ENCODE assay signal across 1 cellular context in genomic region chr7:135920478-135920877, GRCh38.
TF ChIP-seq lines count a peak whose summit lies in the region.

No MANE protein-coding gene starts in this region.

TF ChIP-seq in GM12878, 131 proteins besides CTCF, POLR2A, EP300 and RAD21 (continued from another document):
- no peak for TF ChIP-seq E2F4 (IDR thresholded peaks at IDR 0.05; ENCODE audit: low read depth, low read length)
- TF ChIP-seq RAD51 (IDR thresholded peaks at IDR 0.05): no peak
- TF ChIP-seq SPI1 (IDR thresholded peaks at IDR 0.05; ENCODE audit: borderline replicate concordance, insufficient read depth, low read depth, low read length): peak; percentile 53; the same call in 1 of the 2 replicates
- TF ChIP-seq CREB1 (IDR thresholded peaks at IDR 0.05; ENCODE audit: low read depth): no peak
- no peak for TF ChIP-seq ZSCAN29 (IDR thresholded peaks at IDR 0.05)
